32 cellular contexts compared by ENCODE assay signal in the genomic region with DNA sequence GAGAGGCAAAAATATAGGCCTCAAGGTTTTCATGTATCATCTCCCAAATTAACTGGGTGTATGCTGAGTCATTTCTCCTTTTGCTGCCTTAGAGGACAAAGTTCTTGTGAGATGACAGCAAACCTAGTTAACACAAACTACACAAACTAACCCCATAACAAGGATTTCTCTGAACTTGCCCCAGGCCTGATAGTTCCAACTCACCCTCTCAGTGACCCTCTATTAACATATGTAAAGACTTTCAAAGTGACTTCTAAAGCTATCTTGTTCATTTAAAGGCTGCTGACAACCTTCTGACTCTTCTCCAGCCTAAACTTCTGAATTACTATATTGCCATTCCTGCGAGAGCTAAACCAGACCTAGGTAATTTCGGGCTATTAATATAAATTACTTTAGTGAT. TPM values are rescaled to one million over a fixed set of nuclear protein-coding genes. Genes with fewer than 3 reads are reported as not detected.
"Had no signal": no experiment of that assay in that cellular context is flagged by ENCODE, and none has a peak within 500 bp of the region (broad histone marks: within the 10 kb centered on the region; RNA-seq: fewer than 3 reads in every experiment).

No MANE protein-coding gene starts in this region.

- ATAC-seq: activated CD8-positive, alpha-beta memory T cell treated with anti-CD3 and anti-CD28 coated beads, Interleukin-2, amount 10 ng/mL, durations not matched to agents 7 days and 5 days; activated CD8-positive, alpha-beta T cell treated with anti-CD3 and anti-CD28 coated beads for 36 hours; activated naive CD8-positive, alpha-beta T cell treated with anti-CD3 and anti-CD28 coated beads, Interleukin-2, amount 50 U/mL, for 24 hours; body of pancreas; esophagus mucosa; T-helper 17 cell had no signal

- H3K27me3 Mint-ChIP-seq: activated CD4-positive, alpha-beta T cell treated with anti-CD3 and anti-CD28 coated beads, Interleukin-2, amount 10 ng/mL, durations not matched to agents 7 days and 5 days; activated CD8-positive, alpha-beta memory T cell treated with anti-CD3 and anti-CD28 coated beads, Interleukin-2, amount 10 ng/mL, durations not matched to agents 7 days and 5 days; T-helper 17 cell had no signal

- H3K4me1 Mint-ChIP-seq: activated CD4-positive, alpha-beta T cell treated with anti-CD3 and anti-CD28 coated beads, Interleukin-2, amount 10 ng/mL, durations not matched to agents 7 days and 5 days; activated CD8-positive, alpha-beta memory T cell treated with anti-CD3 and anti-CD28 coated beads, Interleukin-2, amount 10 ng/mL, durations not matched to agents 7 days and 5 days; activated naive CD4-positive, alpha-beta T cell treated with anti-CD3 and anti-CD28 coated beads, Interleukin-2, amount 50 U/mL, for 24 hours; activated naive CD8-positive, alpha-beta T cell treated with anti-CD3 and anti-CD28 coated beads for 36 hours; activated naive CD8-positive, alpha-beta T cell treated with anti-CD3 and anti-CD28 coated beads, Interleukin-2, amount 50 U/mL, for 24 hours; endodermal cell; T-helper 17 cell had no signal

- H3K4me3 ChIP-seq: adrenal gland, body of pancreas, heart left ventricle had no signal

- DNase-seq: activated CD4-positive, alpha-beta T cell treated with anti-CD3 and anti-CD28 coated beads for 1 hour; activated CD4-positive, alpha-beta T cell treated with anti-CD3 and anti-CD28 coated beads for 4 hours; activated CD4-positive, alpha-beta T cell treated with anti-CD3 and anti-CD28 coated beads, Interleukin-2, amount 10 ng/mL, durations not matched to agents 7 days and 5 days; activated CD4-positive, alpha-beta T cell treated with anti-CD3 and anti-CD28 coated beads, Interleukin-2, amount 50 U/mL, for 4 hours; activated CD8-positive, alpha-beta memory T cell treated with anti-CD3 and anti-CD28 coated beads, Interleukin-2, amount 10 ng/mL, durations not matched to agents 7 days and 5 days; activated CD8-positive, alpha-beta memory T cell treated with anti-CD3 and anti-CD28 coated beads, Interleukin-2, amount 50 U/mL, for 4 hours; activated CD8-positive, alpha-beta T cell treated with anti-CD3 and anti-CD28 coated beads for 36 hours; activated effector memory CD4-positive, alpha-beta T cell treated with anti-CD3 and anti-CD28 coated beads, Interleukin-2, amount 50 U/mL, for 16 hours; activated naive CD4-positive, alpha-beta T cell treated with anti-CD3 and anti-CD28 coated beads for 36 hours; activated naive CD8-positive, alpha-beta T cell treated with anti-CD3 and anti-CD28 coated beads for 36 hours; activated naive CD8-positive, alpha-beta T cell treated with anti-CD3 and anti-CD28 coated beads, Interleukin-2, amount 50 U/mL, for 24 hours; activated T-cell treated with anti-CD3 and anti-CD28 coated beads, Interleukin-2, amount 50 U/mL, for 1 hour; activated T-cell treated with anti-CD3 and anti-CD28 coated beads, Interleukin-2, amount 50 U/mL, for 48 hours; adrenal gland; amygdala; aorta; body of pancreas; caudate nucleus; cortex of kidney; effector memory CD4-positive, alpha-beta T cell; endodermal cell; foreskin fibroblast; heart left ventricle; T-helper 1 cell; T-helper 17 cell; T1000 had no signal

- H3K27ac Mint-ChIP-seq: activated CD4-positive, alpha-beta T cell treated with anti-CD3 and anti-CD28 coated beads, Interleukin-2, amount 10 ng/mL, durations not matched to agents 7 days and 5 days; activated CD8-positive, alpha-beta memory T cell treated with anti-CD3 and anti-CD28 coated beads, Interleukin-2, amount 10 ng/mL, durations not matched to agents 7 days and 5 days; activated CD8-positive, alpha-beta T cell treated with anti-CD3 and anti-CD28 coated beads for 36 hours; activated naive CD4-positive, alpha-beta T cell treated with anti-CD3 and anti-CD28 coated beads for 36 hours; activated naive CD4-positive, alpha-beta T cell treated with anti-CD3 and anti-CD28 coated beads, Interleukin-2, amount 50 U/mL, for 24 hours; activated naive CD8-positive, alpha-beta T cell treated with anti-CD3 and anti-CD28 coated beads for 36 hours; activated naive CD8-positive, alpha-beta T cell treated with anti-CD3 and anti-CD28 coated beads, Interleukin-2, amount 50 U/mL, for 24 hours; activated T-helper 1 cell treated with anti-CD3 and anti-CD28 coated beads, Interleukin-12 subunit alpha, Interleukin-12 subunit beta, Interleukin-2, Interleukin-4 antibody, amounts not matched to agents 30 ng/mL and 10 ng/mL and 1 ng/mL, durations not matched to agents 14 hours and 24 hours and 36 hours; activated T-helper 2 cell treated with anti-CD3 and anti-CD28 coated beads, Interferon-gamma antibody, Interleukin-2, Interleukin-4, amounts not matched to agents 10 μg/mL and 5 μg/mL and 100 μg/mL, durations not matched to agents 14 hours and 24 hours and 36 hours; endodermal cell; T-helper 17 cell; T-helper 2 cell treated with Interferon-gamma antibody and Interleukin-4, amounts not matched to agents 5 μg/mL and 100 μg/mL, for 36 hours had no signal

- H3K4me3 Mint-ChIP-seq: activated CD4-positive, alpha-beta T cell treated with anti-CD3 and anti-CD28 coated beads, Interleukin-2, amount 10 ng/mL, durations not matched to agents 7 days and 5 days; activated CD8-positive, alpha-beta memory T cell treated with anti-CD3 and anti-CD28 coated beads, Interleukin-2, amount 10 ng/mL, durations not matched to agents 7 days and 5 days; activated CD8-positive, alpha-beta T cell treated with anti-CD3 and anti-CD28 coated beads for 36 hours; activated naive CD4-positive, alpha-beta T cell treated with anti-CD3 and anti-CD28 coated beads for 36 hours; activated naive CD4-positive, alpha-beta T cell treated with anti-CD3 and anti-CD28 coated beads, Interleukin-2, amount 50 U/mL, for 24 hours; activated naive CD8-positive, alpha-beta T cell treated with anti-CD3 and anti-CD28 coated beads for 36 hours; activated naive CD8-positive, alpha-beta T cell treated with anti-CD3 and anti-CD28 coated beads, Interleukin-2, amount 50 U/mL, for 24 hours; activated T-helper 1 cell treated with anti-CD3 and anti-CD28 coated beads, Interleukin-12 subunit alpha, Interleukin-12 subunit beta, Interleukin-2, Interleukin-4 antibody, amounts not matched to agents 30 ng/mL and 10 ng/mL and 1 ng/mL, durations not matched to agents 14 hours and 24 hours and 36 hours; endodermal cell; T-helper 17 cell; T-helper 2 cell treated with Interferon-gamma antibody and Interleukin-4, amounts not matched to agents 5 μg/mL and 100 μg/mL, for 36 hours had no signal

- H3K36me3 Mint-ChIP-seq: activated CD8-positive, alpha-beta memory T cell treated with anti-CD3 and anti-CD28 coated beads, Interleukin-2, amount 10 ng/mL, durations not matched to agents 7 days and 5 days; activated naive CD8-positive, alpha-beta T cell treated with anti-CD3 and anti-CD28 coated beads for 36 hours had no signal

- H3K9me3 Mint-ChIP-seq: endodermal cell had no signal

- H3K27me3 ChIP-seq: adrenal gland, body of pancreas, heart left ventricle had no signal

- H3K36me3 ChIP-seq: adrenal gland, heart left ventricle had no signal

RNA-seq across cellular contexts. Expression of gene CCDC149, which starts 43.2 kb away (rescaled TPM):
- total RNA-seq: activated CD4-positive, alpha-beta T cell treated with anti-CD3 and anti-CD28 coated beads, Interleukin-2, amount 10 ng/mL, durations not matched to agents 7 days and 5 days; activated CD8-positive, alpha-beta memory T cell treated with anti-CD3 and anti-CD28 coated beads for 36 hours; activated CD8-positive, alpha-beta memory T cell treated with anti-CD3 and anti-CD28 coated beads, Interleukin-2, amount 10 ng/mL, durations not matched to agents 7 days and 5 days; activated CD8-positive, alpha-beta T cell treated with anti-CD3 and anti-CD28 coated beads for 36 hours; activated naive CD4-positive, alpha-beta T cell treated with anti-CD3 and anti-CD28 coated beads for 36 hours; activated naive CD8-positive, alpha-beta T cell treated with anti-CD3 and anti-CD28 coated beads for 36 hours; activated T-helper 1 cell treated with anti-CD3 and anti-CD28 coated beads, Interleukin-12 subunit alpha, Interleukin-12 subunit beta, Interleukin-2, Interleukin-4 antibody, amounts not matched to agents 30 ng/mL and 10 ng/mL and 1 ng/mL, durations not matched to agents 14 hours and 24 hours and 36 hours; activated T-helper 2 cell treated with anti-CD3 and anti-CD28 coated beads, Interferon-gamma antibody, Interleukin-2, Interleukin-4, amounts not matched to agents 10 μg/mL and 5 μg/mL and 100 μg/mL, durations not matched to agents 14 hours and 24 hours and 36 hours had no signal
